Comparison of ENCODE assay signal across 1 cellular context in genomic region chr12:92552412-92553108, GRCh38.
TF ChIP-seq lines count a peak whose summit lies in the region.

No MANE protein-coding gene starts in this region.

TF ChIP-seq in HCT116, 20 proteins besides CTCF, POLR2A, EP300 and RAD21:
- TF ChIP-seq FOSL1 (IDR thresholded peaks at IDR 0.05; ENCODE audit: low read depth): no peak
- no peak for TF ChIP-seq CBX3 (IDR thresholded peaks at IDR 0.05; ENCODE audit: low read depth)
